20 cellular contexts compared by ENCODE assay signal in the genomic region with DNA sequence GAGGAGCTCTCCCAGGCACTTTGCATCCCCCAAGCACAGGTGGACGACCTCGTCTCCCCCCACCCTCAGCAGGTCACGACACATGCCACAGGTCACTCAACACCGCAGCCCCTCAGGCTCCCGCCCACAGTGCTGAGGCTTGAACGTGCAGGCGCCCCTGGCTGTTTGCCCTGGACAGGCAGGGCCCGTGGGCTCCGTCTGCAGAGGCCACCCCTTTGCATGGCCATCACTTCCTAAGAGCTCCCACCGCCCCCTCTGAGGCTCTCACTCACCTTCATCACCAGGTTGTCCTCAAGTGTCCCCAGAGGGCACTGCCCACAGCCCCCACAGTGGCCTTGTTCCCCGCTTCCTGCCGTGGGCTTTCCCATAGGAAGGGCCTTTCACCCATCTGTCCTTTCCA.
"Had no signal": no experiment of that assay in that cellular context is flagged by ENCODE, and none has a peak within 500 bp of the region (broad histone marks: within the 10 kb centered on the region; RNA-seq: fewer than 3 reads in every experiment).

No MANE protein-coding gene starts in this region.

- H3K27me3 ChIP-seq: cardiac muscle cell, hepatocyte, stomach, suprapubic skin, tibial nerve, uterus had no signal

- H3K4me1 ChIP-seq: prostate gland, stomach had no signal

- H3K4me3 ChIP-seq: cardiac muscle cell, hepatocyte, left ventricle myocardium inferior, prostate gland, stomach, suprapubic skin, tibial nerve, uterus had no signal

- H3K9me3 Mint-ChIP-seq: dendritic cell treated with granulocyte-macrophage colony-stimulating factor and Interleukin-4, amounts not matched to agents 40 ng/mL and 50 ng/mL, for 4 days; T-helper 1 cell treated with Interleukin-12 subunit alpha and Interleukin-12 subunit beta and Interleukin-4 antibody, amounts not matched to agents 30 μg/mL and 1 μg/mL, for 36 hours had no signal

- H3K27ac Mint-ChIP-seq: dendritic cell treated with granulocyte-macrophage colony-stimulating factor and Interleukin-4, amounts not matched to agents 40 ng/mL and 50 ng/mL, for 4 days; T-helper 1 cell treated with Interleukin-12 subunit alpha and Interleukin-12 subunit beta and Interleukin-4 antibody, amounts not matched to agents 30 μg/mL and 1 μg/mL, for 36 hours had no signal

- H3K27ac ChIP-seq: cardiac muscle cell, hepatocyte, left ventricle myocardium inferior, prostate gland, stomach, suprapubic skin, tibial nerve, uterus had no signal

- H3K27me3 Mint-ChIP-seq: dendritic cell treated with granulocyte-macrophage colony-stimulating factor and Interleukin-4, amounts not matched to agents 40 ng/mL and 50 ng/mL, for 4 days had no signal

- H3K4me3 Mint-ChIP-seq: dendritic cell treated with granulocyte-macrophage colony-stimulating factor and Interleukin-4, amounts not matched to agents 40 ng/mL and 50 ng/mL, for 4 days; T-helper 1 cell treated with Interleukin-12 subunit alpha and Interleukin-12 subunit beta and Interleukin-4 antibody, amounts not matched to agents 30 μg/mL and 1 μg/mL, for 36 hours had no signal

- H3K36me3 ChIP-seq: prostate gland, uterus had no signal

- H3K9me3 ChIP-seq: left ventricle myocardium inferior, prostate gland, stomach, suprapubic skin, tibial nerve, uterus had no signal

- DNase-seq: activated CD4-positive, alpha-beta T cell treated with anti-CD3 and anti-CD28 coated beads for 4 hours; activated CD4-positive, alpha-beta T cell treated with anti-CD3 and anti-CD28 coated beads, Interleukin-2, amount 50 U/mL, for 48 hours; activated CD4-positive, CD25-positive, alpha-beta regulatory T cell; activated naive CD4-positive, alpha-beta T cell treated with Interleukin-2 at 50 U/mL for 16 hours; activated T-cell treated with anti-CD3 and anti-CD28 coated beads, Interleukin-2, amount 50 U/mL, for 48 hours; effector CD8-positive, alpha-beta T cell; glutamatergic neuron; kidney glomerular epithelial cell; left ventricle myocardium inferior; stimulated activated CD4-positive, alpha-beta T cell treated with anti-CD3 and anti-CD28 coated beads, Interleukin-12 subunit alpha, Interleukin-12 subunit beta, amount 100 ng/mL, for 4 hours; stimulated activated CD4-positive, alpha-beta T cell treated with anti-CD3 and anti-CD28 coated beads, Interleukin-4, amount 100 ng/mL, for 4 hours; stomach; uterus had no signal
